ENCODE assay signal across 9 cellular contexts in genomic region chr11:131504199-131504949, GRCh38.
DNase-seq lines count a peak whose midpoint lies in the region; ATAC-seq, FAIRE-seq and TF ChIP-seq lines count a peak whose summit lies in the region.
"Had no signal": no experiment of that assay in that cellular context is flagged by ENCODE, and none has a peak within 500 bp of the region (broad histone marks: within the 10 kb centered on the region; RNA-seq: fewer than 3 reads in every experiment).

No MANE protein-coding gene starts in this region.

- ATAC-seq in Right ventricle myocardium superior (ENCODE audit: poor library complexity) = peak; percentile 79
- peak; percentile 17 for ATAC-seq in upper lobe of right lung
- ATAC-seq in HG03139 (IDR thresholded peaks at IDR 0.05; ENCODE audit: unreplicated experiment) = no peak

- no peak for FAIRE-seq in GM12892 (lab: Jason Lieb, UNC)

- H3K9me3 ChIP-seq in iPS-18a (ENCODE audit: control insufficient read depth, low read depth, low read length) = no peaks in the 10 kb centered on the region
- no peaks in the 10 kb centered on the region for H3K9me3 ChIP-seq in upper lobe of right lung

- H3K27me3 ChIP-seq in iPS-18a (ENCODE audit: control insufficient read depth, insufficient read depth, low read length) (no peaks in the 10 kb centered on the region), upper lobe of right lung (no peaks in the 10 kb centered on the region)

- H3K4me3 ChIP-seq in iPS-18a (ENCODE audit: low read length) (no peak overlapping the region), upper lobe of right lung (no peak overlapping the region), coronary artery (no peak overlapping the region)

- TF ChIP-seq CTCF in upper lobe of right lung (IDR thresholded peaks at IDR 0.05) = no peak
- no peak for TF ChIP-seq CTCF in coronary artery (IDR thresholded peaks at IDR 0.05)

- DNase-seq in Right ventricle myocardium superior = no peak
- no peak for DNase-seq in cardiac septum (ENCODE audit: low spot score)
- DNase-seq in astrocyte of the hippocampus (ENCODE audit: low read depth, low spot score) = peak; percentile 78
- DNase-seq in upper lobe of right lung = no peak
- DNase-seq in GM12892 (ENCODE audit: insufficient read length) = no peak
- no peak for DNase-seq in coronary artery (ENCODE audit: low spot score)
- DNase-seq: SHP77 treated with DMSO at 0.1 percent for 48 hours had no signal

- H3K27ac ChIP-seq in iPS-18a (ENCODE audit: low read length) (peak overlapping the region; percentile 30), upper lobe of right lung (no peak overlapping the region), coronary artery (no peak overlapping the region)

- peaks cover 5% of the 10 kb centered on the region for H3K4me1 ChIP-seq in iPS-18a (ENCODE audit: control insufficient read depth, low read depth, low read length)
- H3K4me1 ChIP-seq in upper lobe of right lung = no peaks in the 10 kb centered on the region

- peak overlapping the region; percentile 20 for H3K9ac ChIP-seq in iPS-18a (ENCODE audit: low read length)

- no peak for TF ChIP-seq POLR2A in GM12892 (IDR thresholded peaks at IDR 0.05; ENCODE audit: low read depth, low read length)

- no peaks in the 10 kb centered on the region for H3K36me3 ChIP-seq in iPS-18a (ENCODE audit: control insufficient read depth, low read depth, low read length)
- H3K36me3 ChIP-seq in upper lobe of right lung = no peaks in the 10 kb centered on the region

- intact Hi-C loops in Right ventricle myocardium superior (cut with DNase I) (loop anchor here (2.0 to 5.0 kb wide), 2 partner anchors 96 to 257 kb away; no protein-coding TSS in a partner anchor), cardiac septum (cut with DNase I) (no loop called here), upper lobe of right lung (cut with DNase I) (no loop called here)
